ENCODE assay signal across 12 cellular contexts in the genomic region with DNA sequence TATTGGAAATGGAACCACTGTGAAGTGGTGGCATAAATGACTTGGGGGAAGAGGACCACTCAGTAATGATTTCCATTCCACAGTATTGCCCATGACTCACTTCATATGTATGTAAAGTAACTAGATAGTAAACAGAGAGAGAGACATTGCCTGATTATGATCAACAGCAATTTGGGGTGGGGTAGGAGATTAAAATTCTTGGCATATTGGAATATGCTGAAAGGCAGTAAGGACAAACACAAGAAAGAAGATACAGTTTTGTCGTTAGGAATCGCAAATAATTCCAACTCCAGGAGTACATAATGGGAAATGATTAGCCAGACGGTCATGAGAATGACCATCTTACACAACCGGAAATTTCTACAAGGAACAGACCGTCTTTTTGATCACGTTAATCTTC. TPM values are rescaled to one million over a fixed set of nuclear protein-coding genes. Genes with fewer than 3 reads are reported as not detected.
DNase-seq lines count a peak whose midpoint lies in the region; ATAC-seq, FAIRE-seq and TF ChIP-seq lines count a peak whose summit lies in the region.
"Had no signal": no experiment of that assay in that cellular context is flagged by ENCODE, and none has a peak within 500 bp of the region (broad histone marks: within the 10 kb centered on the region; RNA-seq: fewer than 3 reads in every experiment).

No MANE protein-coding gene starts in this region.

- H3K4me2 ChIP-seq in SU-DHL-6 (ENCODE audit: low read depth, low read length, poor library complexity, severe bottlenecking): peak overlapping the region; percentile 56
- H3K4me2 ChIP-seq in smooth muscle cell: no peak overlapping the region

- intact Hi-C loops in pancreas (cut with DNase I): no loop called here

- peaks cover 25% of the 10 kb centered on the region for H4K20me1 ChIP-seq in SU-DHL-6 (ENCODE audit: low read depth, low read length)
- peaks cover 34% of the 10 kb centered on the region for H4K20me1 ChIP-seq in smooth muscle cell (ENCODE audit: low read depth)

- CTCF ChIA-PET in activated CD8-positive, alpha-beta memory T cell treated with anti-CD3 and anti-CD28 coated beads, Interleukin-2, amount 10 ng/mL, durations not matched to agents 7 days and 5 days (lab: Charles Lee): interaction anchor here (0.7 to 2.9 kb wide), 4 partner anchors 75 to 365 kb away, joined by 4 to 16 read pairs (median 5); no protein-coding TSS in a partner anchor

- H3K36me3 ChIP-seq in SU-DHL-6 (ENCODE audit: low read length) (peaks cover 22% of the 10 kb centered on the region), smooth muscle cell (ENCODE audit: low read depth) (no peaks in the 10 kb centered on the region), pancreas (no peaks in the 10 kb centered on the region)
- H3K36me3 ChIP-seq: ascending aorta had no signal

- TF ChIP-seq CTCF in SU-DHL-6 (IDR thresholded peaks at IDR 0.05; ENCODE audit: insufficient read depth, low read length, poor library complexity, severe bottlenecking) (no peak), glutamatergic neuron (IDR thresholded peaks at IDR 0.05; ENCODE audit: partially characterized antibody, unreplicated experiment) (no peak), smooth muscle cell (IDR thresholded peaks at IDR 0.05; ENCODE audit: borderline replicate concordance, insufficient read depth, poor library complexity, severe bottlenecking) (no peak), pancreas (IDR thresholded peaks at IDR 0.05) (no peak), progenitor cell of endocrine pancreas (IDR thresholded peaks at IDR 0.05; ENCODE audit: unreplicated experiment) (no peak)

- peak overlapping the region; percentile 96 for H3K27ac Mint-ChIP-seq in activated CD8-positive, alpha-beta memory T cell treated with anti-CD3 and anti-CD28 coated beads, Interleukin-2, amount 10 ng/mL, durations not matched to agents 7 days and 5 days
- H3K27ac Mint-ChIP-seq in glutamatergic neuron (ENCODE audit: unreplicated experiment) (peak overlapping the region; percentile 84), progenitor cell of endocrine pancreas (no peak overlapping the region)

- peaks cover 35% of the 10 kb centered on the region for H3K79me2 ChIP-seq in SU-DHL-6 (ENCODE audit: insufficient read depth, low read length)
- H3K79me2 ChIP-seq in smooth muscle cell (ENCODE audit: low read depth): peaks cover 34% of the 10 kb centered on the region

- H3F3A ChIP-seq in SU-DHL-6 (ENCODE audit: insufficient read depth): no peaks in the 10 kb centered on the region
- peaks cover 7% of the 10 kb centered on the region for H3F3A ChIP-seq in smooth muscle cell (ENCODE audit: low read depth)

- 95% methylated on average over 6 of the region's 6 CpGs for WGBS in smooth muscle cell (ENCODE audit: low lambda C conversion rate)
- 89 to 90% methylated on average over 6 of the region's 6 CpGs for WGBS in pancreas, 2 donors

- H3K27ac ChIP-seq in SU-DHL-6 (ENCODE audit: low read depth, low read length) (peak overlapping the region; percentile 89), smooth muscle cell (ENCODE audit: low read depth) (peak overlapping the region; percentile 99), pancreas (no peak overlapping the region)

- H3K4me1 ChIP-seq in smooth muscle cell (ENCODE audit: low read depth) (peaks cover 30% of the 10 kb centered on the region), pancreas (peaks cover 7 to 25% (median 13%) of the 10 kb centered on the region in 3 donors)

- no peak for ATAC-seq in activated CD8-positive, alpha-beta memory T cell treated with anti-CD3 and anti-CD28 coated beads, Interleukin-2, amount 10 ng/mL, durations not matched to agents 7 days and 5 days
- ATAC-seq in GM18861 (IDR thresholded peaks at IDR 0.05; ENCODE audit: unreplicated experiment) (no peak), pancreas (no peak)

- no peak overlapping the region for H3K4me3 Mint-ChIP-seq in activated CD8-positive, alpha-beta memory T cell treated with anti-CD3 and anti-CD28 coated beads, Interleukin-2, amount 10 ng/mL, durations not matched to agents 7 days and 5 days
- H3K4me3 Mint-ChIP-seq in glutamatergic neuron (ENCODE audit: unreplicated experiment) (no peak overlapping the region), progenitor cell of endocrine pancreas (ENCODE audit: low read depth) (no peak overlapping the region)

- H3K9me2 ChIP-seq in SU-DHL-6 (replicated peaks; ENCODE audit: insufficient read depth, low read length): no peaks in the 10 kb centered on the region

- H3K4me1 Mint-ChIP-seq in activated CD8-positive, alpha-beta memory T cell treated with anti-CD3 and anti-CD28 coated beads, Interleukin-2, amount 10 ng/mL, durations not matched to agents 7 days and 5 days: peaks cover 52% of the 10 kb centered on the region
- peaks cover 35% of the 10 kb centered on the region for H3K4me1 Mint-ChIP-seq in glutamatergic neuron (ENCODE audit: low read depth, unreplicated experiment)
- H3K4me1 Mint-ChIP-seq in progenitor cell of endocrine pancreas (ENCODE audit: low read depth): peaks cover 30% of the 10 kb centered on the region

- no peak for DNase-seq in activated CD8-positive, alpha-beta memory T cell treated with anti-CD3 and anti-CD28 coated beads, Interleukin-2, amount 10 ng/mL, durations not matched to agents 7 days and 5 days
- DNase-seq in activated CD8-positive, alpha-beta memory T cell treated with anti-CD3 and anti-CD28 coated beads for 24 hours: no peak
- no peak for DNase-seq in glutamatergic neuron
- no peak for DNase-seq in smooth muscle cell (lab: John Stamatoyannopoulos, UW; ENCODE audit: unreplicated experiment)
- DNase-seq in pancreas: no peak
- DNase-seq in progenitor cell of endocrine pancreas (ENCODE audit: low spot score, unreplicated experiment): no peak
- DNase-seq: activated CD4-positive, alpha-beta T cell treated with anti-CD3 and anti-CD28 coated beads for 1 hour had no signal

- peaks cover 2% of the 10 kb centered on the region for H3K9me3 Mint-ChIP-seq in activated CD8-positive, alpha-beta memory T cell treated with anti-CD3 and anti-CD28 coated beads, Interleukin-2, amount 10 ng/mL, durations not matched to agents 7 days and 5 days (ENCODE audit: low read depth)
- H3K9me3 Mint-ChIP-seq in glutamatergic neuron (ENCODE audit: unreplicated experiment) (peaks cover 13% of the 10 kb centered on the region), progenitor cell of endocrine pancreas (ENCODE audit: low read depth) (peaks cover 15% of the 10 kb centered on the region)
- H3K9me3 Mint-ChIP-seq: IgD-negative memory B cell had no signal

- H3K27me3 ChIP-seq in SU-DHL-6 (ENCODE audit: low read length): no peaks in the 10 kb centered on the region
- no peaks in the 10 kb centered on the region for H3K27me3 ChIP-seq in smooth muscle cell (ENCODE audit: low read depth)
- no peaks in the 10 kb centered on the region for H3K27me3 ChIP-seq in pancreas
- H3K27me3 ChIP-seq: ascending aorta had no signal

- H2AFZ ChIP-seq in SU-DHL-6 (ENCODE audit: low read depth, low read length, severe bottlenecking) (peak overlapping the region; percentile 15), smooth muscle cell (ENCODE audit: low read depth) (peak overlapping the region; percentile 87)

- peaks cover 30% of the 10 kb centered on the region for H3K36me3 Mint-ChIP-seq in activated CD8-positive, alpha-beta memory T cell treated with anti-CD3 and anti-CD28 coated beads, Interleukin-2, amount 10 ng/mL, durations not matched to agents 7 days and 5 days
- no peaks in the 10 kb centered on the region for H3K36me3 Mint-ChIP-seq in glutamatergic neuron (ENCODE audit: unreplicated experiment)
- H3K36me3 Mint-ChIP-seq in progenitor cell of endocrine pancreas (ENCODE audit: insufficient read depth): peaks cover 4% of the 10 kb centered on the region

- no peaks in the 10 kb centered on the region for H3K9me3 ChIP-seq in SU-DHL-6 (ENCODE audit: insufficient read depth, low read length)
- no peaks in the 10 kb centered on the region for H3K9me3 ChIP-seq in smooth muscle cell (replicated peaks; ENCODE audit: low read depth)
- H3K9me3 ChIP-seq in pancreas: no peaks in the 10 kb centered on the region
- H3K9me3 ChIP-seq: ascending aorta had no signal

- H3K27me3 Mint-ChIP-seq in activated CD8-positive, alpha-beta memory T cell treated with anti-CD3 and anti-CD28 coated beads, Interleukin-2, amount 10 ng/mL, durations not matched to agents 7 days and 5 days: no peaks in the 10 kb centered on the region
- peaks cover 11% of the 10 kb centered on the region for H3K27me3 Mint-ChIP-seq in glutamatergic neuron (ENCODE audit: unreplicated experiment)
- H3K27me3 Mint-ChIP-seq in progenitor cell of endocrine pancreas: no peaks in the 10 kb centered on the region

- H3K9ac ChIP-seq in SU-DHL-6 (ENCODE audit: low read length) (no peak overlapping the region), smooth muscle cell (ENCODE audit: low read depth) (peak overlapping the region; percentile 90)

- H3K4me3 ChIP-seq in SU-DHL-6 (ENCODE audit: insufficient read depth, low read length, poor library complexity, severe bottlenecking): no peak overlapping the region
- no peak overlapping the region for H3K4me3 ChIP-seq in smooth muscle cell
- H3K4me3 ChIP-seq in pancreas: no peak overlapping the region

- FAIRE-seq in pancreas (lab: Jason Lieb, UNC): no peak
- FAIRE-seq: endometrium had no signal

RNA-seq across cellular contexts. Expression of a gene that starts 1.5 kb away (rescaled TPM):
- total RNA-seq in activated CD8-positive, alpha-beta memory T cell treated with anti-CD3 and anti-CD28 coated beads, Interleukin-2, amount 10 ng/mL, durations not matched to agents 7 days and 5 days: 100 to 1,000 TPM in 1 of 2 experiments, 10 to 100 TPM in 1; 91.4 to 121 TPM
- 452 TPM for total RNA-seq in glutamatergic neuron (ENCODE audit: unreplicated experiment)
- total RNA-seq in smooth muscle cell: 94.0 and 147 TPM in 2 replicates
- 40.0 and 51.8 TPM in 2 replicates for polyA plus RNA-seq in smooth muscle cell
- 10 to 100 TPM; 13.3 to 33.1 (median 22.1) TPM for total RNA-seq in pancreas
- polyA plus RNA-seq in pancreas: 10 to 100 TPM; 11.4 to 17.6 TPM
- 170 and 196 TPM in 2 replicates for total RNA-seq in progenitor cell of endocrine pancreas

Comparison
In these comparisons a context has a peak if more than half of its experiments do, and no peak if none do; other contexts are left out.
1. H3K27ac ChIP-seq: peak in SU-DHL-6 (single experiment) and smooth muscle cell (single experiment); none in pancreas (0 of 4).